Comparison of ENCODE assay signal across 21 cellular contexts in genomic region chr1:32978854-32979253, GRCh38.
"Had no signal": no experiment of that assay in that cellular context is flagged by ENCODE, and none has a peak within 500 bp of the region (broad histone marks: within the 10 kb centered on the region; RNA-seq: fewer than 3 reads in every experiment).

No MANE protein-coding gene starts in this region.

- H3K27ac ChIP-seq: colonic mucosa, esophagus muscularis mucosa, foreskin keratinocyte, gastroesophageal sphincter, hepatocyte, neural progenitor cell, parathyroid adenoma, right lobe of liver, suprapubic skin had no signal

- H3K9ac ChIP-seq: neural progenitor cell, parathyroid adenoma had no signal

- H3K36me3 ChIP-seq: colonic mucosa, esophagus muscularis mucosa, gastroesophageal sphincter, heart left ventricle, neural progenitor cell, right lobe of liver, suprapubic skin had no signal

- H3K79me2 ChIP-seq: hepatocyte, parathyroid adenoma had no signal

- H3K9me3 ChIP-seq: colonic mucosa, esophagus muscularis mucosa, gastroesophageal sphincter, heart left ventricle, right lobe of liver, suprapubic skin had no signal

- H3K4me3 ChIP-seq: colonic mucosa, esophagus muscularis mucosa, gastroesophageal sphincter, heart left ventricle, hepatocyte, lung, neural progenitor cell, right lobe of liver, suprapubic skin had no signal

- H3K4me1 ChIP-seq: neural progenitor cell, parathyroid adenoma had no signal

- FAIRE-seq: endothelial cell of umbilical vein, kidney, small intestine had no signal

- ATAC-seq: foreskin keratinocyte; gastroesophageal sphincter; heart left ventricle; left lobe of liver; right lobe of liver; stimulated activated naive CD8-positive, alpha-beta T cell treated with anti-CD3 and anti-CD28 coated beads, Interleukin-15, amount 100 ng/mL, for 72 hours had no signal

- H2AFZ ChIP-seq: hepatocyte, neural progenitor cell, parathyroid adenoma had no signal

- H3K27me3 ChIP-seq: colonic mucosa, esophagus muscularis mucosa, foreskin keratinocyte, gastroesophageal sphincter, heart left ventricle, hepatocyte, neural progenitor cell, right lobe of liver, suprapubic skin had no signal

- DNase-seq: colonic mucosa; dermis blood vessel endothelial cell; effector memory CD4-positive, alpha-beta T cell; foreskin keratinocyte; heart left ventricle; kidney; right lobe of liver; small intestine; stimulated activated CD4-positive, alpha-beta T cell treated with anti-CD3 and anti-CD28 coated beads, Interleukin-15, amount 100 ng/mL, for 24 hours; stimulated activated CD4-positive, alpha-beta T cell treated with anti-CD3 and anti-CD28 coated beads, Interleukin-2, amount 100 ng/mL, for 48 hours; stimulated activated naive CD4-positive, alpha-beta T cell; stimulated activated naive CD8-positive, alpha-beta T cell treated with anti-CD3 and anti-CD28 coated beads, Interleukin-15, amount 100 ng/mL, for 72 hours had no signal

- H3K4me2 ChIP-seq: hepatocyte, neural progenitor cell had no signal
